ENCODE assay signal across 1 cellular context in genomic region chr2:236575501-236575900, GRCh38.
TF ChIP-seq lines count a peak whose summit lies in the region.

No MANE protein-coding gene starts in this region.

TF ChIP-seq in HepG2, 621 proteins besides CTCF, POLR2A, EP300 and RAD21:
- TF ChIP-seq ASH2L (IDR thresholded peaks at IDR 0.05; ENCODE audit: insufficient read length, low read depth, low read length) (no peak), DRAP1 (CRISPR knock-in tag; IDR thresholded peaks at IDR 0.05) (no peak), ZNF562 (CRISPR knock-in tag; IDR thresholded peaks at IDR 0.05; ENCODE audit: borderline replicate concordance) (no peak), HNF4A (CRISPR knock-in tag; IDR thresholded peaks at IDR 0.05) (no peak), ZNF414 (CRISPR knock-in tag; IDR thresholded peaks at IDR 0.05) (no peak), MTA3 (CRISPR knock-in tag; IDR thresholded peaks at IDR 0.05) (no peak), U2AF1 (optimal IDR thresholded peaks at IDR 0.05; ENCODE audit: low read depth, low read length) (no peak), SAP130 (CRISPR knock-in tag; IDR thresholded peaks at IDR 0.05; ENCODE audit: low read depth) (no peak), NFIB (CRISPR knock-in tag; IDR thresholded peaks at IDR 0.05; ENCODE audit: borderline replicate concordance) (no peak), PBX3 (CRISPR knock-in tag; IDR thresholded peaks at IDR 0.05; ENCODE audit: borderline replicate concordance) (no peak), TEF (CRISPR knock-in tag; IDR thresholded peaks at IDR 0.05) (no peak), ZNF644 (CRISPR knock-in tag; IDR thresholded peaks at IDR 0.05; ENCODE audit: low read depth) (no peak), HNRNPLL (IDR thresholded peaks at IDR 0.05; ENCODE audit: low read depth, low read length, poor library complexity, severe bottlenecking) (no peak), BRCA1 (CRISPR knock-in tag; IDR thresholded peaks at IDR 0.05) (no peak), SMARCE1 (IDR thresholded peaks at IDR 0.05; ENCODE audit: borderline replicate concordance) (no peak), ZFP36 (IDR thresholded peaks at IDR 0.05; ENCODE audit: borderline replicate concordance, low read depth, low read length, partially characterized antibody) (no peak), ZNF839 (CRISPR knock-in tag; IDR thresholded peaks at IDR 0.05; ENCODE audit: borderline replicate concordance) (no peak), ZNF30 (CRISPR knock-in tag; IDR thresholded peaks at IDR 0.05) (no peak), PCBP1 (IDR thresholded peaks at IDR 0.05; ENCODE audit: borderline replicate concordance, low read depth, low read length) (no peak)
